Comparison of ENCODE assay signal across 1 cellular context in the genomic region with DNA sequence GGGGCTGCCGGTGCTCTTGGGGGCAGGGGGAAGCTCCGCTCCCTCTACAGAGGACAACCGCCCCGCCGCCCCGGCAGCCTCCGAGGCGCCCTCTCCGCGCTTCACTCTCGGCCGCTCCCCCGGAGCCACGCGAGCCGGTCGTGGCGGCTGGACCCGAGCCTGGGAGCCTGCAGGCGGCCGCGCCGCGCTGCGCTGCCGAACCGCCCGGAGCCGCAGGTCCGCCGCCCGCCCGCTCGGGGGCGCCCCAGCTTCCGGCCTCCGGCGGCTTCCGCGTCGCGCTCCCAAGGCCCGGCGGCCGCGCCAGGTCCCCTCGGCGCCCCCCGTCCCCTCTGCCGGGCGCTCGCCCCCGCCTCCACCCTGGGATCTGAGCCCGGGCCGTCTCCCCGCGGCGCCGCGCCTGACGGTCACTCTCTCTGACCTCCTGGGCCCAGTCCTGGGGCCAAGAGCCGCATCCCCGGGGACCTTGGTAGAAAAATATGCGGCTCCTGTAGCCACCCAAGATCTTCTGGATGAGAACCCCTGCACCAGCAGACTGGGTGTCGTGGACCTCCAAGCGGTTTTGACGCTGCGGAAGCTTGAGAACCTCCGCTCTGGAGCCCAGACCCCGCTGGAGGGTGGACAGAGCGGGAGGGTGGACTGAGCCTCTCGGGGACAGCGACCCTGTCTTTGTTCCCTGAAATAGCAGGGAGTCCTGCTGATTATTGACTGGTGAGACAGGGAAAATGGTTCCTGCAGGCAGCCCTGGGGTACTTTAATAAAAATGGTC.
TF ChIP-seq lines count a peak whose summit lies in the region.

No MANE protein-coding gene starts in this region.

TF ChIP-seq in K562, 482 proteins besides CTCF, POLR2A, EP300 and RAD21 (continued from another document and continues in another):
- TF ChIP-seq, protein P1, sequence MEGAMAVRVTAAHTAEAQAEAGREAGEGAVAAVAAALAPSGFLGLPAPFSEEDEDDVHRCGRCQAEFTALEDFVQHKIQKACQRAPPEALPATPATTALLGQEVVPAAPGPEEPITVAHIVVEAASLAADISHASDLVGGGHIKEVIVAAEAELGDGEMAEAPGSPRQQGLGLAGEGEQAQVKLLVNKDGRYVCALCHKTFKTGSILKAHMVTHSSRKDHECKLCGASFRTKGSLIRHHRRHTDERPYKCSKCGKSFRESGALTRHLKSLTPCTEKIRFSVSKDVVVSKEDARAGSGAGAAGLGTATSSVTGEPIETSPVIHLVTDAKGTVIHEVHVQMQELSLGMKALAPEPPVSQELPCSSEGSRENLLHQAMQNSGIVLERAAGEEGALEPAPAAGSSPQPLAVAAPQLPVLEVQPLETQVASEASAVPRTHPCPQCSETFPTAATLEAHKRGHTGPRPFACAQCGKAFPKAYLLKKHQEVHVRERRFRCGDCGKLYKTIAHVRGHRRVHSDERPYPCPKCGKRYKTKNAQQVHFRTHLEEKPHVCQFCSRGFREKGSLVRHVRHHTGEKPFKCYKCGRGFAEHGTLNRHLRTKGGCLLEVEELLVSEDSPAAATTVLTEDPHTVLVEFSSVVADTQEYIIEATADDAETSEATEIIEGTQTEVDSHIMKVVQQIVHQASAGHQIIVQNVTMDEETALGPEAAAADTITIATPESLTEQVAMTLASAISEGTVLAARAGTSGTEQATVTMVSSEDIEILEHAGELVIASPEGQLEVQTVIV (CRISPR knock-in tag; IDR thresholded peaks at IDR 0.05; ENCODE audit: borderline replicate concordance) = 0 out of 2 replicates have a peak, but pooled peaks have one; percentile 22
- peak; percentile 95 for TF ChIP-seq GATAD2B (IDR thresholded peaks at IDR 0.05; ENCODE audit: borderline replicate concordance)
- TF ChIP-seq HMGN3 (IDR thresholded peaks at IDR 0.05; ENCODE audit: borderline replicate concordance, extremely low read depth, insufficient read length, low read depth, low read length) = peak; percentile 61
- peak; percentile 36 for TF ChIP-seq SAP30 (IDR thresholded peaks at IDR 0.05; ENCODE audit: borderline replicate concordance, insufficient read depth, low read depth, low read length, poor library complexity, severe bottlenecking)
- TF ChIP-seq, protein P2, sequence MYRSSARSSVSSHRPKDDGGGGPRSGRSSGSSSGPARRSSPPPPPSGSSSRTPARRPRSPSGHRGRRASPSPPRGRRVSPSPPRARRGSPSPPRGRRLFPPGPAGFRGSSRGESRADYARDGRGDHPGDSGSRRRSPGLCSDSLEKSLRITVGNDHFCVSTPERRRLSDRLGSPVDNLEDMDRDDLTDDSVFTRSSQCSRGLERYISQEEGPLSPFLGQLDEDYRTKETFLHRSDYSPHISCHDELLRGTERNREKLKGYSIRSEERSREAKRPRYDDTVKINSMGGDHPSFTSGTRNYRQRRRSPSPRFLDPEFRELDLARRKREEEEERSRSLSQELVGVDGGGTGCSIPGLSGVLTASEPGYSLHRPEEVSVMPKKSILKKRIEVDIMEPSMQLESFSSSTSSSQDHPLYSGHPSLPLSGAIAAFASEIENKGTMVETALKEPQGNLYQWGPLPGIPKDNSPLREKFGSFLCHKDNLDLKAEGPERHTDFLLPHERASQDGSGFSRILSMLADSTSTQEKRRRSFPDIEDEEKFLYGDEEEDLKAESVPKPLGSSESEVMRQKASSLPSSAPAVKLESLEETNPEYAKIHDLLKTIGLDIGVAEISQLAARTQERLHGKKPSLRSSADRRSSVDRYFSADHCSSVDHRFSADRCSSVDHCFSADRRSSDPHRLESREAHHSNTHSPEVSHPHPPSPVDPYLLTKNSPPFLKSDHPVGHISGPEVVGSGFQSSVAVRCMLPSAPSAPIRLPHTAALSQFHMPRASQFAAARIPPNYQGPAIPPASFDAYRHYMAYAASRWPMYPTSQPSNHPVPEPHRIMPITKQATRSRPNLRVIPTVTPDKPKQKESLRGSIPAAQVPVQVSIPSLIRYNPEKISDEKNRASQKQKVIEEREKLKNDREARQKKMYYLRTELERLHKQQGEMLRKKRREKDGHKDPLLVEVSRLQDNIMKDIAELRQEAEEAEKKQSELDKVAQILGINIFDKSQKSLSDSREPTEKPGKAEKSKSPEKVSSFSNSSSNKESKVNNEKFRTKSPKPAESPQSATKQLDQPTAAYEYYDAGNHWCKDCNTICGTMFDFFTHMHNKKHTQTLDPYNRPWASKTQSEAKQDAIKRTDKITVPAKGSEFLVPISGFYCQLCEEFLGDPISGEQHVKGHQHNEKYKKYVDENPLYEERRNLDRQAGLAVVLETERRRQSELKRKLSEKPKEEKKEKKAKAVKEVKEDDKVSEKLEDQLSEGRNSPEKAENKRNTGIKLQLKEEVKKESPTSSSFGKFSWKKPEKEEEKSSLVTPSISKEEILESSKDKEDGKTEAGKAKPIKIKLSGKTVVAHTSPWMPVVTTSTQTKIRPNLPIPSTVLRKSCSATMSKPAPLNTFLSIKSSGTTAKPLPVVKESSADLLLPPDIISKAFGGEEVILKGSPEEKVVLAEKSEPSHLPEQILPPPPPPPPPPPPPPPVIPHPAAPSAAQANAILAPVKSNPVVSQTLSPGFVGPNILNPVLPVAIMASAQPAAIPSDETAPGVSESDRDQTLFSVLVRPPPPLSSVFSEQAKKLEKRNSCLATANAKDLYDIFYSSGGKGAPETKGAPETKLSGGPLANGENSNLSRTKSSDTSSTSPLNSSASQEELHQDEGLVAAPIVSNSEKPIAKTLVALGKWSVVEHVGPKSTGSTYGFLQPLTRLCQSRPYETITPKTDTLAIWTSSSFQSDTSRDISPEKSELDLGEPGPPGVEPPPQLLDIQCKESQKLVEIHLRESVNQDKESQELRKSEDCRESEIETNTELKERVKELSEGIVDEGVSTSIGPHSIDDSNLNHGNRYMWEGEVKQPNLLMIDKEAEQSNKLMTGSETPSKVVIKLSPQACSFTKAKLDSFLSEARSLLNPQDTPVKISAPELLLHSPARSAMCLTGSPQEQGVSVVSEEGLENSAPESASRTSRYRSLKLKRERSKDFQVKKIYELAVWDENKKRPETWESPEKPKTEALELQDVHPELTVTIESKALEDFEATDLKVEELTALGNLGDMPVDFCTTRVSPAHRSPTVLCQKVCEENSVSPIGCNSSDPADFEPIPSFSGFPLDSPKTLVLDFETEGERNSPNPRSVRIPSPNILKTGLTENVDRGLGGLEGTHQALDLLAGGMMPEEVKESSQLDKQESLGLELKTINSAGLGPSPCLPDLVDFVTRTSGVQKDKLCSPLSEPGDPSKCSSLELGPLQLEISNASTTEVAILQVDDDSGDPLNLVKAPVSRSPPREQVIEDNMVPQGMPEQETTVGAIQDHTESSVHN (IDR thresholded peaks at IDR 0.05; ENCODE audit: borderline replicate concordance in 1 of 2, low read depth in 1 of 2) = no peak
- TF ChIP-seq WHSC1 (IDR thresholded peaks at IDR 0.05; ENCODE audit: low read length) = no peak
- peak; percentile 46; the same call in 1 of the 2 replicates for TF ChIP-seq SIN3B (IDR thresholded peaks at IDR 0.05; ENCODE audit: low read depth)
- peak; percentile 23 for TF ChIP-seq THAP12 (CRISPR knock-in tag; IDR thresholded peaks at IDR 0.05)
- 0 out of 2 replicates have a peak, but pooled peaks have one; percentile 32 for TF ChIP-seq MAX (CRISPR knock-in tag; IDR thresholded peaks at IDR 0.05)
- TF ChIP-seq MGA (IDR thresholded peaks at IDR 0.05) = 0 out of 2 replicates have a peak, but pooled peaks have one; percentile 12
- TF ChIP-seq, protein P3, sequence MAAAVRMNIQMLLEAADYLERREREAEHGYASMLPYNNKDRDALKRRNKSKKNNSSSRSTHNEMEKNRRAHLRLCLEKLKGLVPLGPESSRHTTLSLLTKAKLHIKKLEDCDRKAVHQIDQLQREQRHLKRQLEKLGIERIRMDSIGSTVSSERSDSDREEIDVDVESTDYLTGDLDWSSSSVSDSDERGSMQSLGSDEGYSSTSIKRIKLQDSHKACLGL (CRISPR knock-in tag; IDR thresholded peaks at IDR 0.05; ENCODE audit: borderline replicate concordance, poor library complexity, severe bottlenecking) = no peak
- TF ChIP-seq FIP1L1 (IDR thresholded peaks at IDR 0.05; ENCODE audit: low read depth, low read length, poor library complexity, severe bottlenecking) = peak; percentile 39
- peak; percentile 32 for TF ChIP-seq SMAD1 (IDR thresholded peaks at IDR 0.05; ENCODE audit: low read depth, low read length, partially characterized antibody)
- peak in 1 of 2 experiments; percentile 45; a peak in 1 of 4 replicates for TF ChIP-seq TEAD1 (CRISPR knock-in tag; IDR thresholded peaks at IDR 0.05)
- TF ChIP-seq RBBP5 (IDR thresholded peaks at IDR 0.05; ENCODE audit: borderline replicate concordance, insufficient read depth, low read length, poor library complexity, severe bottlenecking) = peak; percentile 84
- no peak for TF ChIP-seq POLR3G (IDR thresholded peaks at IDR 0.05; ENCODE audit: extremely low read depth, insufficient read length, insufficient replicate concordance)
- 0 out of 2 replicates have a peak, but pooled peaks have one; percentile 13 for TF ChIP-seq CREB1 (IDR thresholded peaks at IDR 0.05)
- no peak for TF ChIP-seq CREB1 (CRISPR knock-in tag; IDR thresholded peaks at IDR 0.05)
- TF ChIP-seq HCFC1 (IDR thresholded peaks at IDR 0.05; ENCODE audit: low read depth, low read length) = peak; percentile 65
